20 cellular contexts compared by ENCODE assay signal in genomic region chr6:63584566-63584965, GRCh38.
"Had no signal": no experiment of that assay in that cellular context is flagged by ENCODE, and none has a peak within 500 bp of the region (broad histone marks: within the 10 kb centered on the region; RNA-seq: fewer than 3 reads in every experiment).

No MANE protein-coding gene starts in this region.

- H3K4me3 ChIP-seq: cardiac muscle cell, ovary, smooth muscle cell, suprapubic skin, transverse colon had no signal

- H3K27me3 ChIP-seq: cardiac muscle cell, ovary, suprapubic skin, transverse colon had no signal

- H3K36me3 ChIP-seq: ovary had no signal

- H3K27ac ChIP-seq: cardiac muscle cell, ovary, suprapubic skin, transverse colon had no signal

- DNase-seq: activated CD4-positive, alpha-beta T cell treated with anti-CD3 and anti-CD28 coated beads for 48 hours; activated CD4-positive, CD25-positive, alpha-beta regulatory T cell; activated CD8-positive, alpha-beta T cell treated with anti-CD3 and anti-CD28 coated beads for 36 hours; activated naive CD4-positive, alpha-beta T cell; activated naive CD8-positive, alpha-beta T cell treated with anti-CD3 and anti-CD28 coated beads for 36 hours; activated T-cell treated with anti-CD3 and anti-CD28 coated beads, Interleukin-2, amount 50 U/mL, for 1 hour; amniotic stem cell; head of caudate nucleus; naive thymus-derived CD8-positive, alpha-beta T cell; ovary; stimulated activated CD4-positive, alpha-beta T cell treated with anti-CD3 and anti-CD28 coated beads, Interleukin-4, amount 100 ng/mL, for 1 hour; stimulated activated naive CD8-positive, alpha-beta T cell treated with anti-CD3 and anti-CD28 coated beads, Interleukin-15, amount 100 ng/mL, for 72 hours; T-helper 1 cell; T-helper 9 cell; transverse colon had no signal

- H3K9me3 ChIP-seq: ovary, suprapubic skin, transverse colon had no signal

- H3K4me3 Mint-ChIP-seq: activated CD8-positive, alpha-beta T cell treated with anti-CD3 and anti-CD28 coated beads for 36 hours; activated naive CD8-positive, alpha-beta T cell treated with anti-CD3 and anti-CD28 coated beads for 36 hours; activated T-helper 17 cell treated with anti-CD3 and anti-CD28 coated beads, Interleukin-2, amount 50 U/mL, for 72 hours; naive thymus-derived CD8-positive, alpha-beta T cell; stimulated activated naive CD8-positive, alpha-beta T cell treated with anti-CD3 and anti-CD28 coated beads, Interleukin-15, amount 100 ng/mL, for 72 hours had no signal

- ATAC-seq: activated CD8-positive, alpha-beta T cell treated with anti-CD3 and anti-CD28 coated beads for 36 hours; activated T-helper 17 cell treated with anti-CD3 and anti-CD28 coated beads, Interleukin-2, amount 50 U/mL, for 72 hours; sciatic nerve; stimulated activated naive CD8-positive, alpha-beta T cell treated with anti-CD3 and anti-CD28 coated beads, Interleukin-15, amount 100 ng/mL, for 72 hours had no signal

- H3K27me3 Mint-ChIP-seq: activated CD8-positive, alpha-beta T cell treated with anti-CD3 and anti-CD28 coated beads for 36 hours; activated T-helper 17 cell treated with anti-CD3 and anti-CD28 coated beads, Interleukin-2, amount 50 U/mL, for 72 hours; stimulated activated naive CD8-positive, alpha-beta T cell treated with anti-CD3 and anti-CD28 coated beads, Interleukin-15, amount 100 ng/mL, for 72 hours had no signal

- H3K9me3 Mint-ChIP-seq: activated CD8-positive, alpha-beta T cell treated with anti-CD3 and anti-CD28 coated beads for 36 hours; activated naive CD8-positive, alpha-beta T cell treated with anti-CD3 and anti-CD28 coated beads for 36 hours; activated T-helper 17 cell treated with anti-CD3 and anti-CD28 coated beads, Interleukin-2, amount 50 U/mL, for 72 hours; naive thymus-derived CD8-positive, alpha-beta T cell; stimulated activated naive CD8-positive, alpha-beta T cell treated with anti-CD3 and anti-CD28 coated beads, Interleukin-15, amount 100 ng/mL, for 72 hours had no signal

- H3K4me1 Mint-ChIP-seq: activated naive CD8-positive, alpha-beta T cell treated with anti-CD3 and anti-CD28 coated beads for 36 hours; activated T-helper 17 cell treated with anti-CD3 and anti-CD28 coated beads, Interleukin-2, amount 50 U/mL, for 72 hours; naive thymus-derived CD8-positive, alpha-beta T cell; stimulated activated naive CD8-positive, alpha-beta T cell treated with anti-CD3 and anti-CD28 coated beads, Interleukin-15, amount 100 ng/mL, for 72 hours had no signal

- H3K27ac Mint-ChIP-seq: activated CD8-positive, alpha-beta T cell treated with anti-CD3 and anti-CD28 coated beads for 36 hours; activated naive CD8-positive, alpha-beta T cell treated with anti-CD3 and anti-CD28 coated beads for 36 hours; activated T-helper 17 cell treated with anti-CD3 and anti-CD28 coated beads, Interleukin-2, amount 50 U/mL, for 72 hours; naive thymus-derived CD8-positive, alpha-beta T cell; stimulated activated naive CD8-positive, alpha-beta T cell treated with anti-CD3 and anti-CD28 coated beads, Interleukin-15, amount 100 ng/mL, for 72 hours had no signal

- H3K4me2 ChIP-seq: smooth muscle cell had no signal

- H3K4me1 ChIP-seq: suprapubic skin had no signal
